In the genomic region with DNA sequence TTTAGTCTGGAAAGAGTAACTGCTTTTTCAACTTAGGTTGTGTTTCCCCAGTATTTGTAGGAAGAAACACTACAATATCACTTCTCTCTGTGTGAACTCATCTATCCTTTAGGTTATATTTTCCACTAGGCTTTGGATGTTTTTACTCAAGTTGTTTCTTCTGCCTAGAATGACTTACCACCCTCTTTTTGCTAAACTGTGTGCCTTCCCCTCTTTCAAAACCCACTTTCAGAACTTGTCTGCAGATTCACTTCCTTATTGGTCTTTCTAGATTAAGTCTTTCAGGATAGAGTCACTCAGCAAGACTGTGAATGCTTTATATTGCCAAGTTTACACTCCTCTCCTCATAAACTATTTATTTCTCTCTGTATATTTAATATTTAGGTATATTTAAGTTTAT, we compare ENCODE assay signal across 13 cellular contexts. TPM values are rescaled to one million over a fixed set of nuclear protein-coding genes. Genes with fewer than 3 reads are reported as not detected.
A peak's percentile ranks its signal among the peaks of the same experiment; 100 is the strongest.
DNase-seq lines count a peak whose midpoint lies in the region; ATAC-seq and TF ChIP-seq lines count a peak whose summit lies in the region.
"Had no signal": no experiment of that assay in that cellular context is flagged by ENCODE, and none has a peak within 500 bp of the region (broad histone marks: within the 10 kb centered on the region; RNA-seq: fewer than 3 reads in every experiment).

No MANE protein-coding gene starts in this region.

- H3K27ac Mint-ChIP-seq in natural killer cell, result no peak overlapping the region

- TF ChIP-seq CTCF in GM06990 (IDR thresholded peaks at IDR 0.05; ENCODE audit: insufficient read depth, low read length, poor library complexity, severe bottlenecking), result no peak
- TF ChIP-seq CTCF in natural killer cell (IDR thresholded peaks at IDR 0.05), result no peak

- H3K4me3 Mint-ChIP-seq in natural killer cell, result no peak overlapping the region

- no peak overlapping the region for H3K4me3 ChIP-seq in GM06990 (replicated peaks; ENCODE audit: low read depth, low read length)
- H3K4me3 ChIP-seq: body of pancreas, esophagus muscularis mucosa, prostate gland had no signal

- peak; percentile 33 for DNase-seq in GM06990 (ENCODE audit: extremely low read depth, insufficient read length)
- peak; percentile 58 for DNase-seq in SIG-M5 (lab: John Stamatoyannopoulos, UW)
- no peak for DNase-seq in NCI-H1092 (lab: John Stamatoyannopoulos, UW)
- no peak for DNase-seq in natural killer cell
- DNase-seq in NCI-H1694 (lab: John Stamatoyannopoulos, UW), result no peak
- DNase-seq in hypothalamus (lab: John Stamatoyannopoulos, UW), result no peak
- DNase-seq: activated CD8-positive, alpha-beta memory T cell treated with anti-CD3 and anti-CD28 coated beads, Interleukin-2, amount 50 U/mL, for 4 hours; body of pancreas; NCI-H526 had no signal

- H3K9me3 Mint-ChIP-seq in natural killer cell, result no peaks in the 10 kb centered on the region

- no peaks in the 10 kb centered on the region for H3K36me3 Mint-ChIP-seq in natural killer cell

- H3K4me1 Mint-ChIP-seq in natural killer cell, result peaks cover 8 to 13% of the 10 kb centered on the region in 2 donors

- intact Hi-C loops in natural killer cell (cut with micrococcal nuclease), result no loop called here

- no peaks in the 10 kb centered on the region; the same call in 1 of the 2 replicates for H3K27me3 ChIP-seq in GM06990 (replicated peaks; ENCODE audit: control insufficient read depth, insufficient read depth, low read length)
- H3K27me3 ChIP-seq: body of pancreas, esophagus muscularis mucosa had no signal

- H3K36me3 ChIP-seq in GM06990 (ENCODE audit: control insufficient read depth, insufficient read depth, low read length), result no peaks in the 10 kb centered on the region
- H3K36me3 ChIP-seq: esophagus muscularis mucosa, prostate gland had no signal

- ATAC-seq in GM19467 (IDR thresholded peaks at IDR 0.05; ENCODE audit: unreplicated experiment) (peak; percentile 65), HG03045 (IDR thresholded peaks at IDR 0.05; ENCODE audit: unreplicated experiment) (peak; percentile 64), natural killer cell (no peak)
- ATAC-seq: body of pancreas had no signal

- peaks cover 0 to 7% of the 10 kb centered on the region in 2 donors for H3K27me3 Mint-ChIP-seq in natural killer cell (ENCODE audit: low read depth in 2 of 2)

RNA-seq across cellular contexts. Expression of a gene that starts 14.2 kb away (rescaled TPM):
- 100 to 1,000 TPM; 364 to 414 (median 376) TPM for total RNA-seq in natural killer cell

Comparison
In these comparisons a context has a peak if more than half of its experiments do, and no peak if none do; other contexts are left out.
1. DNase-seq: peak in GM06990 (single experiment) and SIG-M5 (single experiment); none in NCI-H1092 (single experiment), natural killer cell (single experiment), NCI-H1694 (single experiment) and hypothalamus (0 of 51).
2. ATAC-seq: peak in GM19467 (single experiment) and HG03045 (single experiment); none in natural killer cell (0 of 3).